Comparison of ENCODE assay signal across 17 cellular contexts in genomic region chr6:141029908-141030307, GRCh38.
DNase-seq lines count a peak whose midpoint lies in the region; ATAC-seq and TF ChIP-seq lines count a peak whose summit lies in the region.
"Had no signal": no experiment of that assay in that cellular context is flagged by ENCODE, and none has a peak within 500 bp of the region (broad histone marks: within the 10 kb centered on the region; RNA-seq: fewer than 3 reads in every experiment).

No MANE protein-coding gene starts in this region.

- H3K4me3 ChIP-seq in choroid plexus epithelial cell (ENCODE audit: low read depth, low read length): no peak overlapping the region
- no peak overlapping the region for H3K4me3 ChIP-seq in thyroid gland (replicated peaks in 1 of 3)
- H3K4me3 ChIP-seq in psoas muscle: no peak overlapping the region
- H3K4me3 ChIP-seq: A549, GM23338 had no signal

- TF ChIP-seq CTCF in choroid plexus epithelial cell (conservative IDR thresholded peaks at IDR 0.05; ENCODE audit: low read depth, low read length) (no peak), thyroid gland (IDR thresholded peaks at IDR 0.05) (no peak), psoas muscle (IDR thresholded peaks at IDR 0.05) (no peak)

- H3K27me3 ChIP-seq in thyroid gland (no peaks in the 10 kb centered on the region), psoas muscle (ENCODE audit: insufficient read depth in 3 of 3, low read length in 2 of 3) (no peaks in the 10 kb centered on the region)
- H3K27me3 ChIP-seq: BE2C had no signal

- no peak for TF ChIP-seq POLR2A in thyroid gland (IDR thresholded peaks at IDR 0.05)

- 98% methylated on average over 1 of the region's 1 CpG for WGBS in thyroid gland, 2 donors
- WGBS in psoas muscle, 3 donors: 94 to 96% (median 95%) methylated on average over 1 of the region's 1 CpG

- intact Hi-C loops in thyroid gland (cut with DNase I): no loop called here
- intact Hi-C loops in psoas muscle (cut with DNase I): no loop called here

- DNase-seq in NCI-H226: peak; percentile 20
- DNase-seq in choroid plexus epithelial cell (ENCODE audit: low read depth): peak; percentile 21
- no peak for DNase-seq in left lobe of liver (ENCODE audit: low spot score)
- peak; percentile 7 to 13 for DNase-seq in thyroid gland
- no peak for DNase-seq in 8988T
- no peak for DNase-seq in psoas muscle
- DNase-seq: BE2C; CD4-positive, alpha-beta memory T cell; COR-L47; DMS153; DMS79 treated with DMSO at 0.1 percent for 48 hours; EL; H7 had no signal

- H3K4me1 ChIP-seq in thyroid gland: no peaks in the 10 kb centered on the region
- no peaks in the 10 kb centered on the region for H3K4me1 ChIP-seq in psoas muscle
- H3K4me1 ChIP-seq: BE2C had no signal

- no peak overlapping the region for H3K27ac ChIP-seq in thyroid gland
- no peak overlapping the region for H3K27ac ChIP-seq in psoas muscle
- H3K27ac ChIP-seq: A549, C4-2B had no signal

- H3K36me3 ChIP-seq in thyroid gland (no peaks in the 10 kb centered on the region), psoas muscle (ENCODE audit: insufficient read depth in 1 of 2, low read depth in 1 of 2) (no peaks in the 10 kb centered on the region)
- H3K36me3 ChIP-seq: BE2C had no signal

- H3K9me3 ChIP-seq in thyroid gland: no peaks in the 10 kb centered on the region
- H3K9me3 ChIP-seq in psoas muscle: no peaks in the 10 kb centered on the region
- H3K9me3 ChIP-seq: A549, BE2C had no signal

- ATAC-seq in left lobe of liver (peak; percentile 57), GM19395 (IDR thresholded peaks at IDR 0.05; ENCODE audit: unreplicated experiment) (no peak), psoas muscle (no peak)
- ATAC-seq: A549, GM23338 had no signal

Comparison
In these comparisons a context has a peak if more than half of its experiments do, and no peak if none do; other contexts are left out.
1. DNase-seq: peak in NCI-H226 (single experiment), choroid plexus epithelial cell (single experiment) and thyroid gland (2 of 2); none in left lobe of liver (single experiment), 8988T (single experiment) and psoas muscle (0 of 2).